In the genomic region with DNA sequence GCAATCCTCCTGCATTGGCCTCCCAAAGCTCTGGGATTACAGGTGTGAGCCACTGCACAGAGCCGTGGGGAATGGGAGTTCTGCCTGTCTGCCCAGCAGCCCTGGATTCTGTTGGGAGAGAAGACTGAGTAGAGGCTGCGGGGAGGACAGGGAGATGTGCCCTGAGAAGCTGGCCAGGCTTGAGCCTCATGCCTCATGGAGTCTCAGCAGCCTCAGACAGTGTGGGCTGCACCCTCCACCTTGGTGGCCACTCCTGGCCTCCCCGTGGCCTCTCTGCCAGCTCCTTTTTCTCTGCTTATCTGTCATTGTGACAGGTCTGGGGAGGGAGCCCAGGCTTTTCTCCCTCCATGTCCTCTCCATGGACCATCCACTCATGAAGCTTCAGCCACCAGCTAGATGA, we compare ENCODE assay signal across 20 cellular contexts. TPM values are rescaled to one million over a fixed set of nuclear protein-coding genes. Genes with fewer than 3 reads are reported as not detected.
"Had no signal": no experiment of that assay in that cellular context is flagged by ENCODE, and none has a peak within 500 bp of the region (broad histone marks: within the 10 kb centered on the region; RNA-seq: fewer than 3 reads in every experiment).

No MANE protein-coding gene starts in this region.

- H3K4me3 Mint-ChIP-seq: activated CD4-positive, alpha-beta T cell treated with anti-CD3 and anti-CD28 coated beads, Interleukin-2, amount 10 ng/mL, durations not matched to agents 24 days and 14 days; activated CD8-positive, alpha-beta memory T cell treated with anti-CD3 and anti-CD28 coated beads, Interleukin-2, amount 10 ng/mL, durations not matched to agents 7 days and 5 days; activated CD8-positive, alpha-beta T cell treated with anti-CD3 and anti-CD28 coated beads for 36 hours; activated naive CD8-positive, alpha-beta T cell; central memory CD8-positive, alpha-beta T cell; stimulated activated naive CD8-positive, alpha-beta T cell treated with anti-CD3 and anti-CD28 coated beads, Interleukin-15, Interleukin-2, amounts not matched to agents 100 ng/mL and 50 ng/mL, for 24 hours had no signal

- H3K27ac Mint-ChIP-seq: activated CD4-positive, alpha-beta T cell treated with anti-CD3 and anti-CD28 coated beads, Interleukin-2, amount 10 ng/mL, durations not matched to agents 24 days and 14 days; activated CD8-positive, alpha-beta memory T cell treated with anti-CD3 and anti-CD28 coated beads, Interleukin-2, amount 10 ng/mL, durations not matched to agents 7 days and 5 days; activated CD8-positive, alpha-beta T cell treated with anti-CD3 and anti-CD28 coated beads for 36 hours; activated naive CD8-positive, alpha-beta T cell; stimulated activated naive CD8-positive, alpha-beta T cell treated with anti-CD3 and anti-CD28 coated beads, Interleukin-15, Interleukin-2, amounts not matched to agents 100 ng/mL and 50 ng/mL, for 24 hours had no signal

- H3K27me3 ChIP-seq: adrenal gland, ascending aorta, brain microvascular endothelial cell, colonic mucosa, esophagus muscularis mucosa, thyroid gland had no signal

- ATAC-seq: activated CD8-positive, alpha-beta memory T cell treated with anti-CD3 and anti-CD28 coated beads, Interleukin-2, amount 10 ng/mL, durations not matched to agents 7 days and 5 days; activated CD8-positive, alpha-beta T cell treated with anti-CD3 and anti-CD28 coated beads for 36 hours had no signal

- DNase-seq: activated CD8-positive, alpha-beta memory T cell treated with anti-CD3 and anti-CD28 coated beads, Interleukin-2, amount 10 ng/mL, durations not matched to agents 7 days and 5 days; activated CD8-positive, alpha-beta T cell treated with anti-CD3 and anti-CD28 coated beads for 36 hours; activated T-cell treated with anti-CD3 and anti-CD28 coated beads for 4 hours; adrenal gland; brain microvascular endothelial cell; colonic mucosa; glutamatergic neuron; hypothalamus; naive B cell; occipital lobe; stimulated activated CD4-positive, alpha-beta T cell treated with anti-CD3 and anti-CD28 coated beads, Interleukin-4, amount 100 ng/mL, for 24 hours; thyroid gland had no signal

- H3K27me3 Mint-ChIP-seq: activated CD8-positive, alpha-beta T cell treated with anti-CD3 and anti-CD28 coated beads for 36 hours; activated naive CD8-positive, alpha-beta T cell; central memory CD8-positive, alpha-beta T cell; stimulated activated naive CD8-positive, alpha-beta T cell treated with anti-CD3 and anti-CD28 coated beads, Interleukin-15, Interleukin-2, amounts not matched to agents 100 ng/mL and 50 ng/mL, for 24 hours had no signal

- H3K36me3 Mint-ChIP-seq: naive B cell had no signal

- H3K9me3 ChIP-seq: adrenal gland, ascending aorta, colonic mucosa, esophagus muscularis mucosa, thyroid gland had no signal

- H3K4me3 ChIP-seq: adrenal gland, ascending aorta, colonic mucosa, esophagus muscularis mucosa, lung, thyroid gland had no signal

- H3K9me3 Mint-ChIP-seq: activated CD4-positive, alpha-beta T cell treated with anti-CD3 and anti-CD28 coated beads, Interleukin-2, amount 10 ng/mL, durations not matched to agents 24 days and 14 days; activated CD8-positive, alpha-beta T cell treated with anti-CD3 and anti-CD28 coated beads for 36 hours; central memory CD8-positive, alpha-beta T cell; naive B cell; stimulated activated naive CD8-positive, alpha-beta T cell treated with anti-CD3 and anti-CD28 coated beads, Interleukin-15, Interleukin-2, amounts not matched to agents 100 ng/mL and 50 ng/mL, for 24 hours had no signal

- H3K27ac ChIP-seq: adrenal gland, brain microvascular endothelial cell, colonic mucosa, esophagus muscularis mucosa, thyroid gland had no signal

- H3K4me1 ChIP-seq: adrenal gland, colonic mucosa, thyroid gland had no signal

- H3K36me3 ChIP-seq: brain microvascular endothelial cell, colonic mucosa, thyroid gland had no signal

RNA-seq across cellular contexts. Expression of a gene that starts 43.2 kb away (rescaled TPM):
- total RNA-seq: activated CD4-positive, alpha-beta T cell treated with anti-CD3 and anti-CD28 coated beads, Interleukin-2, amount 10 ng/mL, durations not matched to agents 24 days and 14 days; activated CD8-positive, alpha-beta memory T cell treated with anti-CD3 and anti-CD28 coated beads, Interleukin-2, amount 10 ng/mL, durations not matched to agents 7 days and 5 days; activated CD8-positive, alpha-beta T cell treated with anti-CD3 and anti-CD28 coated beads for 36 hours; T-helper 2 cell treated with Interferon-gamma antibody and Interleukin-4, amounts not matched to agents 100 ng/mL and 5 ng/mL, for 36 hours had no signal
